In genomic region chr5:56168066-56168478, GRCh38 we compare ENCODE assay signal across 15 cellular contexts.
A peak's percentile ranks its signal among the peaks of the same experiment; 100 is the strongest.
DNase-seq lines count a peak whose midpoint lies in the region; FAIRE-seq and TF ChIP-seq lines count a peak whose summit lies in the region.
"Had no signal": no experiment of that assay in that cellular context is flagged by ENCODE, and none has a peak within 500 bp of the region (broad histone marks: within the 10 kb centered on the region; RNA-seq: fewer than 3 reads in every experiment).

No MANE protein-coding gene starts in this region.

- DNase-seq in CD14-positive monocyte (ENCODE audit: low spot score) (no peak), HCEC 1CT (peak; percentile 85), fibroblast of mammary gland (ENCODE audit: low read depth) (peak; percentile 40), C1 segment of cervical spinal cord (lab: John Stamatoyannopoulos, UW) (no peak), NCI-H2196 (lab: John Stamatoyannopoulos, UW; ENCODE audit: unreplicated experiment) (no peak), germinal center (ENCODE audit: low spot score) (no peak), frontal cortex (ENCODE audit: low spot score in 2 of 2) (no peak)
- DNase-seq: activated CD4-positive, alpha-beta T cell treated with anti-CD3 and anti-CD28 coated beads for 4 hours; left cardiac atrium; NCI-H1105 treated with DMSO at 0.1 percent for 48 hours; NCI-H226; psoas muscle had no signal

- peak overlapping the region; percentile 81 to 99 (median 88) for H3K27ac Mint-ChIP-seq in CD14-positive monocyte
- peak overlapping the region; percentile 64 for H3K27ac Mint-ChIP-seq in T-helper 1 cell treated with Interleukin-12 subunit alpha and Interleukin-12 subunit beta and Interleukin-4 antibody, amounts not matched to agents 30 μg/mL and 1 μg/mL, for 36 hours

- intact Hi-C loops in CD14-positive monocyte (cut with micrococcal nuclease) = no loop called here

- H3K9me3 Mint-ChIP-seq in CD14-positive monocyte = peaks cover 0 to 4% (median 2%) of the 10 kb centered on the region in 7 donors
- no peaks in the 10 kb centered on the region for H3K9me3 Mint-ChIP-seq in T-helper 1 cell treated with Interleukin-12 subunit alpha and Interleukin-12 subunit beta and Interleukin-4 antibody, amounts not matched to agents 30 μg/mL and 1 μg/mL, for 36 hours
- H3K9me3 Mint-ChIP-seq: central memory CD8-positive, alpha-beta T cell had no signal

- H3K27me3 Mint-ChIP-seq in CD14-positive monocyte (ENCODE audit: low read depth in 3 of 3) = peaks cover 0 to 5% (median 0%) of the 10 kb centered on the region in 3 donors
- no peaks in the 10 kb centered on the region for H3K27me3 Mint-ChIP-seq in T-helper 1 cell treated with Interleukin-12 subunit alpha and Interleukin-12 subunit beta and Interleukin-4 antibody, amounts not matched to agents 30 μg/mL and 1 μg/mL, for 36 hours (ENCODE audit: low read depth)

- peaks cover 89% of the 10 kb centered on the region for H3K4me1 Mint-ChIP-seq in CD14-positive monocyte
- H3K4me1 Mint-ChIP-seq in T-helper 1 cell treated with Interleukin-12 subunit alpha and Interleukin-12 subunit beta and Interleukin-4 antibody, amounts not matched to agents 30 μg/mL and 1 μg/mL, for 36 hours (ENCODE audit: low read depth) = peaks cover 30% of the 10 kb centered on the region
- H3K4me1 Mint-ChIP-seq: central memory CD8-positive, alpha-beta T cell had no signal

- H3K4me3 Mint-ChIP-seq in CD14-positive monocyte = peak overlapping the region; percentile 56 to 70
- H3K4me3 Mint-ChIP-seq in T-helper 1 cell treated with Interleukin-12 subunit alpha and Interleukin-12 subunit beta and Interleukin-4 antibody, amounts not matched to agents 30 μg/mL and 1 μg/mL, for 36 hours = no peak overlapping the region
- H3K4me3 Mint-ChIP-seq: central memory CD8-positive, alpha-beta T cell had no signal

- H3K36me3 Mint-ChIP-seq in CD14-positive monocyte = peaks cover 0 to 3% of the 10 kb centered on the region in 2 donors
- H3K36me3 Mint-ChIP-seq in T-helper 1 cell treated with Interleukin-12 subunit alpha and Interleukin-12 subunit beta and Interleukin-4 antibody, amounts not matched to agents 30 μg/mL and 1 μg/mL, for 36 hours (ENCODE audit: low read depth) = peaks cover 2% of the 10 kb centered on the region

- H3K4me3 ChIP-seq in fibroblast of mammary gland (ENCODE audit: control insufficient read depth, low read depth, low read length) = no peak overlapping the region
- H3K4me3 ChIP-seq: psoas muscle, vagina had no signal

- no peak for TF ChIP-seq CTCF in CD14-positive monocyte (IDR thresholded peaks at IDR 0.05)
- no peak for TF ChIP-seq CTCF in fibroblast of mammary gland (conservative IDR thresholded peaks at IDR 0.05; ENCODE audit: control insufficient read depth, insufficient read depth, low read depth, low read length)

- no peak for FAIRE-seq in frontal cortex (lab: Jason Lieb, UNC)

Comparison
In these comparisons a context has a peak if more than half of its experiments do, and no peak if none do; other contexts are left out.
1. DNase-seq: peak in HCEC 1CT (single experiment) and fibroblast of mammary gland (single experiment); none in CD14-positive monocyte (single experiment), C1 segment of cervical spinal cord (0 of 14), NCI-H2196 (single experiment), germinal center (single experiment) and frontal cortex (0 of 2).